ENCODE assay signal across 8 cellular contexts in genomic region chr7:22884911-22885823, GRCh38.
DNase-seq lines count a peak whose midpoint lies in the region; ATAC-seq, FAIRE-seq and TF ChIP-seq lines count a peak whose summit lies in the region.

No MANE protein-coding gene starts in this region.

- peaks cover 1% of the 10 kb centered on the region for H3K4me1 ChIP-seq in mesendoderm (ENCODE audit: control insufficient read depth, low read depth, low read length)
- H3K4me1 ChIP-seq in spleen, result peaks cover 0 to 15% (median 10%) of the 10 kb centered on the region in 6 donors

- DNase-seq in GM12892 (ENCODE audit: insufficient read length) (no peak), GM20000 (ENCODE audit: low spot score) (peak; percentile 46), putamen (ENCODE audit: low spot score) (no peak), mesendoderm (no peak), occipital lobe (lab: John Stamatoyannopoulos, UW) (no peak), spleen (no peak)
- DNase-seq in activated CD8-positive, alpha-beta T cell treated with anti-CD3 and anti-CD28 coated beads for 36 hours, result peak; percentile 36

- peak overlapping the region; percentile 97 for H3K27ac Mint-ChIP-seq in activated CD8-positive, alpha-beta T cell treated with anti-CD3 and anti-CD28 coated beads for 36 hours

- peaks cover 45% of the 10 kb centered on the region for H3K4me1 Mint-ChIP-seq in activated CD8-positive, alpha-beta T cell treated with anti-CD3 and anti-CD28 coated beads for 36 hours (ENCODE audit: low read depth)

- H3K4ac ChIP-seq in mesendoderm (ENCODE audit: low read depth, low read length), result no peak overlapping the region

- H3K27me3 ChIP-seq in mesendoderm (ENCODE audit: insufficient read depth, low read length, poor library complexity), result no peaks in the 10 kb centered on the region
- H3K27me3 ChIP-seq in spleen (replicated peaks in 1 of 7), result no peaks in the 10 kb centered on the region

- intact Hi-C loops in activated CD8-positive, alpha-beta T cell treated with anti-CD3 and anti-CD28 coated beads for 36 hours (cut with micrococcal nuclease), result no loop called here
- intact Hi-C loops in spleen (cut with DNase I; ENCODE audit: low total_unique reads), result no loop called here

- H4K5ac ChIP-seq in mesendoderm (ENCODE audit: low read length), result no peak overlapping the region

- POLR2A ChIA-PET in activated CD8-positive, alpha-beta T cell treated with anti-CD3 and anti-CD28 coated beads for 36 hours (lab: Charles Lee), result interaction anchor here (0.6 to 2.9 kb wide), 8 partner anchors 11 to 221 kb away, joined by 3 to 22 read pairs (median 3); partner anchors contain the start of gene KLHL7

- H3K27ac ChIP-seq in mesendoderm (ENCODE audit: low read depth, low read length), result no peak overlapping the region
- peak overlapping the region in 2 of 8 donors; percentile 11 to 38 for H3K27ac ChIP-seq in spleen

- no peaks in the 10 kb centered on the region for H3K36me3 ChIP-seq in mesendoderm (ENCODE audit: control insufficient read depth, insufficient read depth, low read length)
- H3K36me3 ChIP-seq in spleen, result no peaks in the 10 kb centered on the region

- TF ChIP-seq POLR2A in GM12892 (IDR thresholded peaks at IDR 0.05; ENCODE audit: low read depth, low read length) (no peak), spleen (IDR thresholded peaks at IDR 0.05) (no peak)

- no peak overlapping the region for H2BK120ac ChIP-seq in mesendoderm (ENCODE audit: low read depth, low read length)

- H3K9me3 Mint-ChIP-seq in activated CD8-positive, alpha-beta T cell treated with anti-CD3 and anti-CD28 coated beads for 36 hours, result peaks cover 3% of the 10 kb centered on the region

- no peaks in the 10 kb centered on the region for H3K36me3 Mint-ChIP-seq in activated CD8-positive, alpha-beta T cell treated with anti-CD3 and anti-CD28 coated beads for 36 hours (ENCODE audit: low read depth)

- WGBS in mesendoderm (ENCODE audit: extremely low coverage, insufficient coverage, low lambda C conversion rate), result no CpG with 5 or more reads among the region's 5 CpGs
- WGBS in spleen, 5 donors, result 56 to 67% (median 63%) methylated on average over 5 of the region's 5 CpGs

- H3K4me3 ChIP-seq in mesendoderm (ENCODE audit: low read length), result no peak overlapping the region
- no peak overlapping the region for H3K4me3 ChIP-seq in spleen

- H3K18ac ChIP-seq in mesendoderm (ENCODE audit: low read length), result no peak overlapping the region

- CTCF ChIA-PET in activated CD8-positive, alpha-beta T cell treated with anti-CD3 and anti-CD28 coated beads for 36 hours (lab: Charles Lee), result interaction anchor here (1.1 to 2.4 kb wide), 5 partner anchors 25 to 324 kb away, joined by 3 to 7 read pairs (median 4); no protein-coding TSS in a partner anchor

- H4K8ac ChIP-seq in mesendoderm (ENCODE audit: low read depth, low read length), result no peak overlapping the region

- H3K79me1 ChIP-seq in mesendoderm (ENCODE audit: low read length), result no peaks in the 10 kb centered on the region

- H3K4me3 Mint-ChIP-seq in activated CD8-positive, alpha-beta T cell treated with anti-CD3 and anti-CD28 coated beads for 36 hours, result peak overlapping the region; percentile 53

- H3K27me3 Mint-ChIP-seq in activated CD8-positive, alpha-beta T cell treated with anti-CD3 and anti-CD28 coated beads for 36 hours, result no peaks in the 10 kb centered on the region

- peak; percentile 92 for FAIRE-seq in GM12892 (lab: Jason Lieb, UNC)

- no peak overlapping the region for H2AK5ac ChIP-seq in mesendoderm (ENCODE audit: low read length)

- no peaks in the 10 kb centered on the region for H3K79me2 ChIP-seq in mesendoderm (ENCODE audit: control insufficient read depth, insufficient read depth, low read length)

- TF ChIP-seq CTCF in GM20000 (IDR thresholded peaks at IDR 0.05; ENCODE audit: extremely low read depth, missing control alignments), result no peak
- no peak for TF ChIP-seq CTCF in activated CD8-positive, alpha-beta T cell treated with anti-CD3 and anti-CD28 coated beads for 36 hours (IDR thresholded peaks at IDR 0.05)
- no peak for TF ChIP-seq CTCF in spleen (IDR thresholded peaks at IDR 0.05 in 8 of 11, conservative IDR thresholded peaks at IDR 0.05 in 3 of 11)

- no peak overlapping the region for H3K4me2 ChIP-seq in mesendoderm (ENCODE audit: low read length)

- H3K56ac ChIP-seq in mesendoderm (ENCODE audit: low read length), result no peak overlapping the region

- H3K23ac ChIP-seq in mesendoderm (ENCODE audit: low read length), result no peak overlapping the region

- no peaks in the 10 kb centered on the region for H3K9me3 ChIP-seq in spleen

- no peak overlapping the region for H3K9ac ChIP-seq in mesendoderm (ENCODE audit: low read length)

- H2BK15ac ChIP-seq in mesendoderm (replicated peaks; ENCODE audit: low read depth), result no peak overlapping the region

- H2BK5ac ChIP-seq in mesendoderm (ENCODE audit: low read length), result no peak overlapping the region

- peak; percentile 44 for ATAC-seq in HG03196 (IDR thresholded peaks at IDR 0.05; ENCODE audit: unreplicated experiment)
- peak; percentile 61 for ATAC-seq in activated CD8-positive, alpha-beta T cell treated with anti-CD3 and anti-CD28 coated beads for 36 hours

Comparison
In these comparisons a context has a peak if more than half of its experiments do, and no peak if none do; other contexts are left out.
1. DNase-seq: peak in GM20000 (single experiment) and activated CD8-positive, alpha-beta T cell treated with anti-CD3 and anti-CD28 coated beads for 36 hours (single experiment); none in GM12892 (single experiment), putamen (single experiment), mesendoderm (single experiment), occipital lobe (single experiment) and spleen (single experiment).